ENCODE assay signal across 9 cellular contexts in genomic region chr1:68347415-68347814, GRCh38.
DNase-seq lines count a peak whose midpoint lies in the region; ATAC-seq and TF ChIP-seq lines count a peak whose summit lies in the region.
"Had no signal": no experiment of that assay in that cellular context is flagged by ENCODE, and none has a peak within 500 bp of the region (broad histone marks: within the 10 kb centered on the region; RNA-seq: fewer than 3 reads in every experiment).

No MANE protein-coding gene starts in this region.

- no peaks in the 10 kb centered on the region for H3K9me3 ChIP-seq in CD8-positive, alpha-beta T cell (ENCODE audit: low read length)
- H3K9me3 ChIP-seq in T-helper 17 cell (ENCODE audit: control insufficient read depth, low read length, poor library complexity, severe bottlenecking) = no peaks in the 10 kb centered on the region

- TF ChIP-seq CTCF in CD8-positive, alpha-beta T cell (IDR thresholded peaks at IDR 0.05) = no peak

- H3K36me3 ChIP-seq in CD8-positive, alpha-beta T cell (ENCODE audit: insufficient read depth, low read length) = no peaks in the 10 kb centered on the region

- no peak overlapping the region for H3K27ac ChIP-seq in CD8-positive, alpha-beta T cell (ENCODE audit: low read depth, low read length)

- H3K4me3 ChIP-seq in CD8-positive, alpha-beta T cell (ENCODE audit: low read depth, low read length) = no peak overlapping the region

- intact Hi-C loops in CD8-positive, alpha-beta T cell (cut with DNase I, micrococcal nuclease) = loop anchor here in 1 of 2 experiments (10.0 kb wide), 1 partner anchor 583 kb away; no protein-coding TSS in a partner anchor

- no peaks in the 10 kb centered on the region for H3K27me3 Mint-ChIP-seq in CD8-positive, alpha-beta T cell (ENCODE audit: low read depth)
- H3K27me3 Mint-ChIP-seq in T-helper 17 cell = no peaks in the 10 kb centered on the region
- no peaks in the 10 kb centered on the region for H3K27me3 Mint-ChIP-seq in activated CD4-positive, alpha-beta T cell treated with anti-CD3 and anti-CD28 coated beads, Interleukin-2, amount 10 ng/mL, durations not matched to agents 7 days and 5 days
- H3K27me3 Mint-ChIP-seq in T-helper 2 cell treated with Interferon-gamma antibody and Interleukin-4, amounts not matched to agents 5 μg/mL and 100 μg/mL, for 36 hours (ENCODE audit: low read depth) = no peaks in the 10 kb centered on the region

- CTCF ChIA-PET in CD8-positive, alpha-beta T cell (lab: Charles Lee) = no interaction called here
- CTCF ChIA-PET in activated CD4-positive, alpha-beta T cell treated with anti-CD3 and anti-CD28 coated beads, Interleukin-2, amount 10 ng/mL, durations not matched to agents 7 days and 5 days (lab: Charles Lee) = no interaction called here

- H3K4me3 Mint-ChIP-seq in CD8-positive, alpha-beta T cell = no peak overlapping the region
- H3K4me3 Mint-ChIP-seq in T-helper 17 cell = no peak overlapping the region
- H3K4me3 Mint-ChIP-seq in activated CD4-positive, alpha-beta T cell treated with anti-CD3 and anti-CD28 coated beads, Interleukin-2, amount 10 ng/mL, durations not matched to agents 7 days and 5 days = no peak overlapping the region
- H3K4me3 Mint-ChIP-seq in T-helper 2 cell treated with Interferon-gamma antibody and Interleukin-4, amounts not matched to agents 5 μg/mL and 100 μg/mL, for 36 hours = no peak overlapping the region

- no peaks in the 10 kb centered on the region for H3K27me3 ChIP-seq in CD8-positive, alpha-beta T cell (ENCODE audit: insufficient read depth, low read length)

- POLR2A ChIA-PET in CD8-positive, alpha-beta T cell (lab: Charles Lee) = no interaction called here
- POLR2A ChIA-PET in activated CD4-positive, alpha-beta T cell treated with anti-CD3 and anti-CD28 coated beads, Interleukin-2, amount 10 ng/mL, durations not matched to agents 7 days and 5 days (lab: Charles Lee) = no interaction called here

- no peaks in the 10 kb centered on the region for H3K4me1 Mint-ChIP-seq in CD8-positive, alpha-beta T cell (ENCODE audit: low read depth)
- H3K4me1 Mint-ChIP-seq in T-helper 17 cell = no peaks in the 10 kb centered on the region
- H3K4me1 Mint-ChIP-seq in activated CD4-positive, alpha-beta T cell treated with anti-CD3 and anti-CD28 coated beads, Interleukin-2, amount 10 ng/mL, durations not matched to agents 7 days and 5 days = no peaks in the 10 kb centered on the region
- no peaks in the 10 kb centered on the region for H3K4me1 Mint-ChIP-seq in T-helper 2 cell treated with Interferon-gamma antibody and Interleukin-4, amounts not matched to agents 5 μg/mL and 100 μg/mL, for 36 hours (ENCODE audit: low read depth)

- no peaks in the 10 kb centered on the region for H3K36me3 Mint-ChIP-seq in CD8-positive, alpha-beta T cell
- H3K36me3 Mint-ChIP-seq in T-helper 17 cell (ENCODE audit: low read depth) = no peaks in the 10 kb centered on the region
- H3K36me3 Mint-ChIP-seq in activated CD4-positive, alpha-beta T cell treated with anti-CD3 and anti-CD28 coated beads, Interleukin-2, amount 10 ng/mL, durations not matched to agents 7 days and 5 days (ENCODE audit: low read depth) = no peaks in the 10 kb centered on the region
- H3K36me3 Mint-ChIP-seq in T-helper 2 cell treated with Interferon-gamma antibody and Interleukin-4, amounts not matched to agents 5 μg/mL and 100 μg/mL, for 36 hours (ENCODE audit: low read depth) = no peaks in the 10 kb centered on the region

- no peak for DNase-seq in CD8-positive, alpha-beta T cell
- DNase-seq in T-helper 17 cell (no peak), dedifferentiated amniotic fluid mesenchymal stem cell (ENCODE audit: extremely low spot score) (no peak), SIG-M5 treated with dmso at 0.1 percent for 504 hours (lab: John Stamatoyannopoulos, UW; ENCODE audit: unreplicated experiment) (no peak)
- no peak for DNase-seq in activated CD4-positive, alpha-beta T cell treated with anti-CD3 and anti-CD28 coated beads, Interleukin-2, amount 10 ng/mL, durations not matched to agents 7 days and 5 days
- no peak for DNase-seq in T-helper 2 cell treated with Interferon-gamma antibody and Interleukin-4, amounts not matched to agents 5 μg/mL and 100 μg/mL, for 36 hours (ENCODE audit: low spot score)

- peak overlapping the region; percentile 21 for H3K27ac Mint-ChIP-seq in CD8-positive, alpha-beta T cell
- H3K27ac Mint-ChIP-seq in T-helper 17 cell = no peak overlapping the region
- H3K27ac Mint-ChIP-seq in activated CD4-positive, alpha-beta T cell treated with anti-CD3 and anti-CD28 coated beads, Interleukin-2, amount 10 ng/mL, durations not matched to agents 7 days and 5 days = no peak overlapping the region
- H3K27ac Mint-ChIP-seq in T-helper 2 cell treated with Interferon-gamma antibody and Interleukin-4, amounts not matched to agents 5 μg/mL and 100 μg/mL, for 36 hours = no peak overlapping the region
- H3K27ac Mint-ChIP-seq: activated naive CD4-positive, alpha-beta T cell treated with anti-CD3 and anti-CD28 coated beads, Interleukin-2, amount 50 U/mL, for 72 hours had no signal

- H3K9me3 Mint-ChIP-seq in CD8-positive, alpha-beta T cell = peaks cover 5% of the 10 kb centered on the region
- no peaks in the 10 kb centered on the region for H3K9me3 Mint-ChIP-seq in activated CD4-positive, alpha-beta T cell treated with anti-CD3 and anti-CD28 coated beads, Interleukin-2, amount 10 ng/mL, durations not matched to agents 7 days and 5 days
- no peaks in the 10 kb centered on the region for H3K9me3 Mint-ChIP-seq in T-helper 2 cell treated with Interferon-gamma antibody and Interleukin-4, amounts not matched to agents 5 μg/mL and 100 μg/mL, for 36 hours

- no peaks in the 10 kb centered on the region for H3K4me1 ChIP-seq in CD8-positive, alpha-beta T cell (ENCODE audit: insufficient read depth, low read length)

- no peak for ATAC-seq in CD8-positive, alpha-beta T cell
- peak; percentile 90 for ATAC-seq in GM19455 (IDR thresholded peaks at IDR 0.05; ENCODE audit: unreplicated experiment)
- peak; percentile 97 for ATAC-seq in HG03108 (IDR thresholded peaks at IDR 0.05; ENCODE audit: unreplicated experiment)
- ATAC-seq in T-helper 17 cell = peak; percentile 49
- ATAC-seq: activated naive CD4-positive, alpha-beta T cell treated with anti-CD3 and anti-CD28 coated beads, Interleukin-2, amount 50 U/mL, for 72 hours had no signal
